Comparison of ENCODE assay signal across 8 cellular contexts in the genomic region with DNA sequence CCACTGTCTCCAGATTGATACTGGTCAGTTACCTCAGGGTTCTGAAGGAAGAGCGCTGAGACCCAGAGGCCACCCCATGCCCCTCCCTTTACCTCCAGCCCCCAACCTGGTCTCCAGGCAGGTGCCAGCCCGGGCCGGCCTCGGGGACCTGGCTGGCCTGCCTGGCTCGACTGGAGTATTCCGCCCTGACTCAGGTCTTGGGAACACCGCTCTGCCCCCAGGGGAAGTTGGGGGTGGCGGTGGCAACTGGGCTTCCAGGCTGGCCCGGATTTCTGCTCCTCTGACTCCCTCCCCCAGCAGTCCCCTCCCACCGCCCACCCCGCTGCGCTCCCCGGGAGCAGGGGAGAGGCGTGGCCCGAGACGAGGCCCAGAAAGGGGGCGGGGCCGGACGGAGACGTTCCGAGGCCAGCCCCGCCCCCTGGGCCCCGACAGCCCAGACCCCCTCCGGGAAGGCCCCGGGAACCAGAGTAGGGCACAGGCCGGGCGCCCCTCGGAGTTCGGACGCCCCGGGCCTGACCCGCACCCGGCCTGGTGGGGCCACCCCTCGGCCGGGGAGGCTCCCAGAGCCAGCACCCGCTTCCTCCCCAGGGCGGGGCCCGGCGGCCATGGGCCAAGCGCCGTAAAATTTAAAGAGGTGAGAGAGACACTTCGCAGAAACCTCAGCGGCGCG.
DNase-seq lines count a peak whose midpoint lies in the region; ATAC-seq and TF ChIP-seq lines count a peak whose summit lies in the region.

No MANE protein-coding gene starts in this region.

- TF ChIP-seq CTCF in coronary artery (IDR thresholded peaks at IDR 0.05), result no peak

- DNase-seq in NCI-H2196 (lab: John Stamatoyannopoulos, UW; ENCODE audit: unreplicated experiment) (peak; percentile 71), coronary artery (ENCODE audit: low spot score) (no peak), memory B cell (ENCODE audit: low spot score in 2 of 2) (peak; percentile 84 to 93), OCI-M2 (lab: John Stamatoyannopoulos, UW; ENCODE audit: unreplicated experiment) (no peak)
- DNase-seq in activated CD4-positive, alpha-beta T cell treated with anti-CD3 and anti-CD28 coated beads for 48 hours, result peak; percentile 92
- DNase-seq in stimulated activated CD8-positive, alpha-beta memory T cell treated with anti-CD3 and anti-CD28 coated beads, Interleukin-12 subunit alpha, Interleukin-12 subunit beta, amount 100 ng/mL, for 4 hours (ENCODE audit: low read depth), result peak; percentile 89

- H3K4me3 Mint-ChIP-seq in memory B cell, result peak overlapping the region; percentile 94

- peak overlapping the region; percentile 95 for H3K27ac Mint-ChIP-seq in memory B cell

- peak; percentile 67 for ATAC-seq in GM18505 (IDR thresholded peaks at IDR 0.05; ENCODE audit: unreplicated experiment)
- ATAC-seq in HG02678 (IDR thresholded peaks at IDR 0.05; ENCODE audit: unreplicated experiment), result peak; percentile 78
- ATAC-seq in memory B cell (ENCODE audit: low read depth), result peak; percentile 69

- peak overlapping the region in 1 of 2 donors; percentile 58 for H3K27ac ChIP-seq in coronary artery

- H3K4me1 Mint-ChIP-seq in memory B cell, result peaks cover 31% of the 10 kb centered on the region

- peak; percentile 37 for TF ChIP-seq POLR2A in GM18505 (IDR thresholded peaks at IDR 0.05; ENCODE audit: borderline replicate concordance, extremely low read depth, insufficient read depth, insufficient read length)

- no peaks in the 10 kb centered on the region for H3K9me3 Mint-ChIP-seq in memory B cell

- no peaks in the 10 kb centered on the region for H3K36me3 Mint-ChIP-seq in memory B cell

- H3K4me3 ChIP-seq in coronary artery, result peak overlapping the region; percentile 70

- no peaks in the 10 kb centered on the region for H3K27me3 Mint-ChIP-seq in memory B cell

Comparison
In these comparisons a context has a peak if more than half of its experiments do, and no peak if none do; other contexts are left out.
1. DNase-seq: peak in NCI-H2196 (single experiment), activated CD4-positive, alpha-beta T cell treated with anti-CD3 and anti-CD28 coated beads for 48 hours (single experiment), memory B cell (2 of 2) and stimulated activated CD8-positive, alpha-beta memory T cell treated with anti-CD3 and anti-CD28 coated beads, Interleukin-12 subunit alpha, Interleukin-12 subunit beta, amount 100 ng/mL, for 4 hours (single experiment); none in coronary artery (single experiment) and OCI-M2 (single experiment).
2. Peak in every context shown above with its lines, with median percentiles within 50 percentile points of each other: ATAC-seq.